In the genomic region with DNA sequence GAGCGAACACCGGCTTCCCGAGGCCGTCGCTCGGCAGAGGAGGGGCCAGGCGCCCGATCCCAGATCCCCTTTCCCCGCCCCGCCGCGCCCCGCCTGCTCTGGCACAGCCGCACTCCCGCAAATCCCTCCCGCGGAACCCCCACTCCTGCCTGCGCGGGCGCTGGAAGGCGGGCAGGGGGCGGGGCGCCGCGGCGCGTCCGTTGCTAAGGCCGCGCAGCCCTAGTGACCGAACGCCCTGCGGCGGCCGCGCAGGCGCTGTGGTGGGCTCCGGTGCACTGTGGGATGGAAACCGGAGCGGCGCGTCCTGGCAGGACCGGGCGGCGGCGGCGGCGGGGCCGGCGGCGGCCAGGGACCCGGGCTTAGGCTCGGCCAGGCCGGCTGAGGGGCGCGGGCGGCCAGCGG, we compare ENCODE assay signal across 8 cellular contexts. TPM values are rescaled to one million over a fixed set of nuclear protein-coding genes. Genes with fewer than 3 reads are reported as not detected.
DNase-seq lines count a peak whose midpoint lies in the region; ATAC-seq and TF ChIP-seq lines count a peak whose summit lies in the region.

A gene with protein sequence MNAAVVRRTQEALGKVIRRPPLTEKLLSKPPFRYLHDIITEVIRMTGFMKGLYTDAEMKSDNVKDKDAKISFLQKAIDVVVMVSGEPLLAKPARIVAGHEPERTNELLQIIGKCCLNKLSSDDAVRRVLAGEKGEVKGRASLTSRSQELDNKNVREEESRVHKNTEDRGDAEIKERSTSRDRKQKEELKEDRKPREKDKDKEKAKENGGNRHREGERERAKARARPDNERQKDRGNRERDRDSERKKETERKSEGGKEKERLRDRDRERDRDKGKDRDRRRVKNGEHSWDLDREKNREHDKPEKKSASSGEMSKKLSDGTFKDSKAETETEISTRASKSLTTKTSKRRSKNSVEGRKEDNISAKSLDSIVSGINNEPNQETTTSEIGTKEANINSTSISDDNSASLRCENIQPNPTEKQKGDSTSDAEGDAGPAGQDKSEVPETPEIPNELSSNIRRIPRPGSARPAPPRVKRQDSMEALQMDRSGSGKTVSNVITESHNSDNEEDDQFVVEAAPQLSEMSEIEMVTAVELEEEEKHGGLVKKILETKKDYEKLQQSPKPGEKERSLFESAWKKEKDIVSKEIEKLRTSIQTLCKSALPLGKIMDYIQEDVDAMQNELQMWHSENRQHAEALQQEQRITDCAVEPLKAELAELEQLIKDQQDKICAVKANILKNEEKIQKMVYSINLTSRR (plus strand): TSS at position 273 of the 402 bp plus-strand sequence. CDS start 145 bp downstream, outside the sequence.

- peak within 1 kb of the TSS; percentile 88 for H3K4me3 Mint-ChIP-seq in CD4-positive, alpha-beta T cell
- H3K4me3 Mint-ChIP-seq in endothelial cell (ENCODE audit: unreplicated experiment) (peak within 1 kb of the TSS; percentile 91), mesothelial cell of epicardium (peak within 1 kb of the TSS; percentile 79)

- H3K27me3 Mint-ChIP-seq in CD4-positive, alpha-beta T cell, result no peaks in the 10 kb centered on the region
- peaks cover 10% of the 10 kb centered on the region for H3K27me3 Mint-ChIP-seq in endothelial cell (ENCODE audit: unreplicated experiment)
- H3K27me3 Mint-ChIP-seq in mesothelial cell of epicardium (ENCODE audit: low read depth), result peaks cover 8% of the 10 kb centered on the region

- CTCF ChIA-PET in CD4-positive, alpha-beta T cell (lab: Charles Lee), result no interaction called here

- no peak for TF ChIP-seq CTCF in CD4-positive, alpha-beta T cell (IDR thresholded peaks at IDR 0.05)
- TF ChIP-seq CTCF in endothelial cell (IDR thresholded peaks at IDR 0.05; ENCODE audit: unreplicated experiment) (no peak), mesothelial cell of epicardium (IDR thresholded peaks at IDR 0.05; ENCODE audit: unreplicated experiment) (no peak)

- no peak within 1 kb of the TSS for H3K27ac ChIP-seq in CD4-positive, alpha-beta T cell (ENCODE audit: low read depth, low read length)

- POLR2A ChIA-PET in CD4-positive, alpha-beta T cell (lab: Charles Lee), result interaction anchor here (1.4 kb wide), 1 partner anchor 31 kb away, joined by 5 read pairs; a partner anchor contains a TSS

- H3K4me1 Mint-ChIP-seq in CD4-positive, alpha-beta T cell (ENCODE audit: low read depth), result peaks cover 26% of the 10 kb centered on the region
- H3K4me1 Mint-ChIP-seq in endothelial cell (ENCODE audit: unreplicated experiment), result peaks cover 12% of the 10 kb centered on the region
- H3K4me1 Mint-ChIP-seq in mesothelial cell of epicardium, result peaks cover 13% of the 10 kb centered on the region

- peak; percentile 68 to 87 (median 80) for DNase-seq in CD4-positive, alpha-beta T cell
- peak; percentile 3 for DNase-seq in HS-27A (ENCODE audit: low read depth)
- peak; percentile 64 for DNase-seq in NOMO-1 treated with DMSO at 0.1 percent for 48 hours (lab: John Stamatoyannopoulos, UW; ENCODE audit: unreplicated experiment)
- peak; percentile 42 for DNase-seq in activated CD8-positive, alpha-beta memory T cell treated with anti-CD3 and anti-CD28 coated beads, Interleukin-2, amount 50 U/mL, for 1 hour (ENCODE audit: extremely low read depth)
- peak; percentile 90 for DNase-seq in endothelial cell (ENCODE audit: low spot score)
- DNase-seq in mesothelial cell of epicardium (ENCODE audit: low spot score in 2 of 2, unreplicated experiment in 2 of 2), result peak; percentile 97
- DNase-seq in stimulated activated CD8-positive, alpha-beta memory T cell treated with anti-CD3 and anti-CD28 coated beads, Interleukin-15, amount 100 ng/mL, for 24 hours (ENCODE audit: low read depth), result peak; percentile 76

- ATAC-seq in CD4-positive, alpha-beta T cell (ENCODE audit: poor library complexity), result peak; percentile 94
- ATAC-seq in GM19467 (IDR thresholded peaks at IDR 0.05; ENCODE audit: unreplicated experiment), result peak; percentile 98

- H3K27me3 ChIP-seq in CD4-positive, alpha-beta T cell (ENCODE audit: control insufficient read depth, insufficient read depth, low read length), result no peaks in the 10 kb centered on the region

- no peaks in the 10 kb centered on the region for H3K9me3 ChIP-seq in CD4-positive, alpha-beta T cell (ENCODE audit: control insufficient read depth, low read length)

- peaks cover 8% of the 10 kb centered on the region for H3K36me3 Mint-ChIP-seq in CD4-positive, alpha-beta T cell (ENCODE audit: low read depth)
- peaks cover 9% of the 10 kb centered on the region for H3K36me3 Mint-ChIP-seq in endothelial cell (ENCODE audit: low read depth, unreplicated experiment)
- peaks cover 8% of the 10 kb centered on the region for H3K36me3 Mint-ChIP-seq in mesothelial cell of epicardium

- no peaks in the 10 kb centered on the region for H3K9me3 Mint-ChIP-seq in CD4-positive, alpha-beta T cell
- no peaks in the 10 kb centered on the region for H3K9me3 Mint-ChIP-seq in endothelial cell (ENCODE audit: unreplicated experiment)
- peaks cover 6% of the 10 kb centered on the region for H3K9me3 Mint-ChIP-seq in mesothelial cell of epicardium

- H3K27ac Mint-ChIP-seq in CD4-positive, alpha-beta T cell, result no peak within 1 kb of the TSS
- H3K27ac Mint-ChIP-seq in endothelial cell (ENCODE audit: unreplicated experiment) (no peak within 1 kb of the TSS), mesothelial cell of epicardium (peak within 1 kb of the TSS; percentile 72)

- intact Hi-C loops in CD4-positive, alpha-beta T cell (cut with DNase I, micrococcal nuclease), result loop anchor here (1.0 to 2.0 kb wide), 2 partner anchors 31 kb away; a partner anchor contains a TSS

RNA-seq across cellular contexts. Expression of the gene that starts here (rescaled TPM):
- 1 to 10 TPM; 5.1 to 6.9 TPM for total RNA-seq in CD4-positive, alpha-beta T cell
- total RNA-seq in endothelial cell (ENCODE audit: unreplicated experiment) (17.1 TPM), mesothelial cell of epicardium (17.5 to 23.2 TPM (median 21.4 TPM) in 3 replicates)

Comparison
In these comparisons a context has a peak if more than half of its experiments do, and no peak if none do; other contexts are left out.
1. DNase-seq: peak in every context shown above with its lines; median percentile 97 in mesothelial cell of epicardium; 90 in endothelial cell; 80 in CD4-positive, alpha-beta T cell; 76 in stimulated activated CD8-positive, alpha-beta memory T cell treated with anti-CD3 and anti-CD28 coated beads, Interleukin-15, amount 100 ng/mL, for 24 hours; 64 in NOMO-1 treated with DMSO at 0.1 percent for 48 hours; 42 in activated CD8-positive, alpha-beta memory T cell treated with anti-CD3 and anti-CD28 coated beads, Interleukin-2, amount 50 U/mL, for 1 hour; 3 in HS-27A.